Comparison of ENCODE assay signal across 30 cellular contexts in the genomic region with DNA sequence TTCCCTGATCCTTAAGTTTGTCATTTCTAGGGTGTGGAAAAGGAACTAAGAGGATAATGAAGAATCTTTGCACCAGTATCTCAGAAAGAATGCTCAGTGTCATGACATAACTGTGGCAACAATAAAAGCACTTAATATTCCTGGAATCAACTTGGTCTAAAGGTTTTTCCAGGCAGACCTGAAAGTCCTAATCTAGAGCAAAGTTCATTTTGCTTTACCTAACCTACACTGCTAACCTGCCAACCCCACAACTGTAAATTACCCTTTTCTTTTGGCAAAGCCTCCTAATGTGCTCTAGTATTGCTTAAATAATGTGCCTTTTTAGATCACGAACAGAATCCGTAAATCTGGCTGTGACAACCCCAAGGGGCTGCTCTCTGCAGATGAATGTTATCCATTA.
"Had no signal": no experiment of that assay in that cellular context is flagged by ENCODE, and none has a peak within 500 bp of the region (broad histone marks: within the 10 kb centered on the region; RNA-seq: fewer than 3 reads in every experiment).

No MANE protein-coding gene starts in this region.

- H3K9me3 Mint-ChIP-seq: activated T-helper 1 cell treated with anti-CD3 and anti-CD28 coated beads, Interleukin-12 subunit alpha, Interleukin-12 subunit beta, Interleukin-2, Interleukin-4 antibody, amounts not matched to agents 30 ng/mL and 10 ng/mL and 1 ng/mL, durations not matched to agents 14 hours and 24 hours and 36 hours; T-helper 2 cell treated with Interferon-gamma antibody and Interleukin-4, amounts not matched to agents 5 μg/mL and 100 μg/mL, for 36 hours had no signal

- H3K4me3 Mint-ChIP-seq: activated naive CD8-positive, alpha-beta T cell; activated T-helper 1 cell treated with anti-CD3 and anti-CD28 coated beads, Interleukin-12 subunit alpha, Interleukin-12 subunit beta, Interleukin-2, Interleukin-4 antibody, amounts not matched to agents 30 ng/mL and 10 ng/mL and 1 ng/mL, durations not matched to agents 14 hours and 24 hours and 36 hours; T-helper 2 cell treated with Interferon-gamma antibody and Interleukin-4, amounts not matched to agents 5 μg/mL and 100 μg/mL, for 36 hours had no signal

- H3K4me1 ChIP-seq: Peyer's patch, SJCRH30 had no signal

- H3K27me3 ChIP-seq: brain microvascular endothelial cell, cardiac muscle cell, Peyer's patch, SJCRH30 had no signal

- DNase-seq: activated CD4-positive, alpha-beta T cell treated with anti-CD3 and anti-CD28 coated beads for 48 hours; activated CD4-positive, alpha-beta T cell treated with anti-CD3 and anti-CD28 coated beads, Interleukin-2, amount 50 U/mL, for 48 hours; activated CD8-positive, alpha-beta memory T cell treated with anti-CD3 and anti-CD28 coated beads for 24 hours; activated effector memory CD4-positive, alpha-beta T cell treated with anti-CD3 and anti-CD28 coated beads, Interleukin-2, amount 50 U/mL, for 16 hours; activated naive CD4-positive, alpha-beta T cell treated with Interleukin-2 at 50 U/mL for 16 hours; amygdala; brain microvascular endothelial cell; cerebellar nuclear complex; KG1; NCI-H1092; NCI-H1417; NCI-H1930; NCI-H2107; NCI-H2171 treated with DMSO at 0.1 percent for 48 hours; NCI-H226; NCI-H510A; NCI-H526 treated with DMSO at 0.1 percent for 48 hours; NCI-H82; OCI-M1; Peyer's patch; Right ventricle myocardium superior; SJCRH30; SK-N-SH; SW 1271 had no signal

- H3K9me3 ChIP-seq: Peyer's patch, SJCRH30, SK-N-SH had no signal

- H3K9me2 ChIP-seq: SK-N-SH had no signal

- H3K27ac ChIP-seq: brain microvascular endothelial cell, cardiac muscle cell, RWPE1, SJCRH30 had no signal

- H3K27me3 Mint-ChIP-seq: activated naive CD8-positive, alpha-beta T cell had no signal

- H3K4me3 ChIP-seq: cardiac muscle cell, Peyer's patch, SJCRH30 had no signal

- H3K4me2 ChIP-seq: SK-N-SH had no signal

- ATAC-seq: activated CD4-positive, CD25-positive, alpha-beta regulatory T cell treated with anti-CD3 and anti-CD28 coated beads, Interleukin-2, amount 50 U/mL, for 24 hours had no signal

- H3K27ac Mint-ChIP-seq: activated naive CD8-positive, alpha-beta T cell; activated T-helper 1 cell treated with anti-CD3 and anti-CD28 coated beads, Interleukin-12 subunit alpha, Interleukin-12 subunit beta, Interleukin-2, Interleukin-4 antibody, amounts not matched to agents 30 ng/mL and 10 ng/mL and 1 ng/mL, durations not matched to agents 14 hours and 24 hours and 36 hours; T-helper 2 cell treated with Interferon-gamma antibody and Interleukin-4, amounts not matched to agents 5 μg/mL and 100 μg/mL, for 36 hours had no signal

- H3K36me3 ChIP-seq: cardiac muscle cell, SJCRH30 had no signal
